In the genomic region with DNA sequence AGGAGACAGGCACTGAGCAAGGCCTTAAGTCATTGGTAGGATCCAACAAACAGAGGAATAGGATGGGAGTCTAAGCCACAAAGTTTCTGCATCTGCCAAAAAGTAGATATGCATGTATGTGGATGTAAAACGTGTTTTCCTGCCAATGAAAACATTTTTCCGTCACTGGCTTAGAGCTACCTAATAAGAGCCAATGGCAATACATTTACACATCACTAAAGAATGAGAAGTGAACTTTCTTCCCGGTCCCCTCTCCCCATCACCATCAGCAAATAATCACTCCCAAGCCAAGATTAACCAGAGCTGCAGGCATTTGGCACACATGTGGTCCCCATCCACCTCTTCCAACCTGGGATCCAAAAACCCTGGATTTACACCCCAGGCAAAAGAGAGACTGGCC, we compare ENCODE assay signal across 16 cellular contexts.
DNase-seq lines count a peak whose midpoint lies in the region; TF ChIP-seq lines count a peak whose summit lies in the region.
"Had no signal": no experiment of that assay in that cellular context is flagged by ENCODE, and none has a peak within 500 bp of the region (broad histone marks: within the 10 kb centered on the region; RNA-seq: fewer than 3 reads in every experiment).

No MANE protein-coding gene starts in this region.

- TF ChIP-seq CTCF in cardiac fibroblast (IDR thresholded peaks at IDR 0.05; ENCODE audit: low read depth, low read length) = no peak

- intact Hi-C loops in posterior vena cava (cut with DNase I) = no loop called here

- no peak overlapping the region for H3K4me3 ChIP-seq in cardiac fibroblast (replicated peaks in 1 of 2; ENCODE audit: low read depth in 2 of 2, low read length in 2 of 2)
- H3K4me3 ChIP-seq: lung had no signal

- peak; percentile 56 for DNase-seq in AG20443 (ENCODE audit: low spot score)
- DNase-seq in NCI-H226 = peak; percentile 84
- DNase-seq in cardiac fibroblast (ENCODE audit: low read depth in 2 of 2) = peak; percentile 97 to 98
- peak; percentile 93 for DNase-seq in non-pigmented ciliary epithelial cell (ENCODE audit: low read depth)
- no peak for DNase-seq in activated naive CD4-positive, alpha-beta T cell treated with Interleukin-2 at 50 U/mL for 16 hours
- no peak for DNase-seq in posterior vena cava (ENCODE audit: low spot score)
- no peak for DNase-seq in DMS53 treated with DMSO at 0.1 percent for 48 hours (lab: John Stamatoyannopoulos, UW; ENCODE audit: unreplicated experiment)
- DNase-seq in effector CD8-positive, alpha-beta T cell (lab: John Stamatoyannopoulos, UW) = no peak
- DNase-seq: activated CD8-positive, alpha-beta memory T cell treated with anti-CD3 and anti-CD28 coated beads for 24 hours; DND-41; naive B cell; NCI-H1092 treated with DMSO at 0.1 percent for 48 hours; NCI-H2171; NCI-H82; T-helper 1 cell had no signal

Comparison
In these comparisons a context has a peak if more than half of its experiments do, and no peak if none do; other contexts are left out.
1. DNase-seq: peak in AG20443 (single experiment), NCI-H226 (single experiment), cardiac fibroblast (2 of 2) and non-pigmented ciliary epithelial cell (single experiment); none in activated naive CD4-positive, alpha-beta T cell treated with Interleukin-2 at 50 U/mL for 16 hours (single experiment), posterior vena cava (single experiment), DMS53 treated with DMSO at 0.1 percent for 48 hours (single experiment) and effector CD8-positive, alpha-beta T cell (single experiment).